In the genomic region with DNA sequence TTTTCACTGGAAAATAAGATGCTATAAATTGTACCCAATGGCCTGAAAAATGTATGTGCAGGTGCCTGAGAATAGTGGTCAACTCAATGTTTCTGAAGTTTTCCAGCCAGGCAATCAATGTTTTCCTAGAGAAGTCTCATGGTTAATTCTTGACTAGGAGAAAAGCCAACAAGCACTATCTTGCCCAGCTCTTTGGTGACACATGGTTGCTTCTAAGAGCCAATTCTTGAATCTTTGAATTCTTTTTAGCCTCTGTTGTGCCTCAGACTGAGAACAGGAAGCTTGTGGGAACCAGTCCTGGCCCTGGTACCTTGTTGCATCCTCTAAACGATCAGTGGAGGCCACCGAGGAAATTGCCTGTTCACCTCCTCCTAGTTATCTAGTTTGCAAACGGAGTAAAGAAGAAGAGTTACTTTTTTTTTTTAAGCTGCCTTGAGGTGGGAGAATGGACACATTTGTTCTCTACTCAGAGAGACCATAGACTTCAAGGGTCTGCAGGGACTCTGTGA, we compare ENCODE assay signal across 16 cellular contexts.
DNase-seq lines count a peak whose midpoint lies in the region; ATAC-seq and TF ChIP-seq lines count a peak whose summit lies in the region.
"Had no signal": no experiment of that assay in that cellular context is flagged by ENCODE, and none has a peak within 500 bp of the region (broad histone marks: within the 10 kb centered on the region; RNA-seq: fewer than 3 reads in every experiment).

No MANE protein-coding gene starts in this region.

- no peak overlapping the region for H3K4me3 ChIP-seq in epithelial cell of esophagus (ENCODE audit: low read length)
- H3K4me3 ChIP-seq: colonic mucosa had no signal

- no peak for DNase-seq in stimulated activated naive CD8-positive, alpha-beta T cell treated with anti-CD3 and anti-CD28 coated beads, Interleukin-15, Interleukin-2, amounts not matched to agents 100 U/mL and 50 U/mL, for 24 hours
- peak; percentile 30 for DNase-seq in activated CD4-positive, alpha-beta T cell treated with anti-CD3 and anti-CD28 coated beads, Interleukin-2, amount 50 U/mL, for 1 hour
- peak; percentile 81 for DNase-seq in epithelial cell of esophagus (ENCODE audit: low read depth)
- no peak for DNase-seq in SKM-1 treated with dmso at 0.1 percent for 144 hours (lab: John Stamatoyannopoulos, UW; ENCODE audit: unreplicated experiment)
- DNase-seq in GM19238 (ENCODE audit: insufficient read length, low spot score): no peak
- DNase-seq in type B pancreatic cell (ENCODE audit: extremely low spot score, unreplicated experiment): no peak
- DNase-seq: C1 segment of cervical spinal cord; colonic mucosa; foreskin melanocyte; H9; MM.1S; NCI-H2107; SHP77 treated with DMSO at 0.1 percent for 48 hours; stimulated activated CD4-positive, alpha-beta T cell treated with anti-CD3 and anti-CD28 coated beads, Interleukin-1b, Interleukin-23, amount 100 ng/mL, for 48 hours had no signal

- peak overlapping the region; percentile 70 for H3K27ac Mint-ChIP-seq in stimulated activated naive CD8-positive, alpha-beta T cell treated with anti-CD3 and anti-CD28 coated beads, Interleukin-15, Interleukin-2, amounts not matched to agents 100 ng/mL and 50 ng/mL, for 24 hours
- no peak overlapping the region for H3K27ac Mint-ChIP-seq in type B pancreatic cell
- H3K27ac Mint-ChIP-seq: H9 had no signal

- no peak for ATAC-seq in stimulated activated naive CD8-positive, alpha-beta T cell treated with anti-CD3 and anti-CD28 coated beads, Interleukin-15, Interleukin-2, amounts not matched to agents 100 U/mL and 50 U/mL, for 24 hours
- ATAC-seq in GM21381 (IDR thresholded peaks at IDR 0.05; ENCODE audit: unreplicated experiment): no peak

- H3K36me3 Mint-ChIP-seq in stimulated activated naive CD8-positive, alpha-beta T cell treated with anti-CD3 and anti-CD28 coated beads, Interleukin-15, Interleukin-2, amounts not matched to agents 100 ng/mL and 50 ng/mL, for 24 hours (ENCODE audit: low read depth): peaks cover 7% of the 10 kb centered on the region
- no peaks in the 10 kb centered on the region for H3K36me3 Mint-ChIP-seq in type B pancreatic cell

- H3K27me3 Mint-ChIP-seq in stimulated activated naive CD8-positive, alpha-beta T cell treated with anti-CD3 and anti-CD28 coated beads, Interleukin-15, Interleukin-2, amounts not matched to agents 100 ng/mL and 50 ng/mL, for 24 hours: no peaks in the 10 kb centered on the region
- no peaks in the 10 kb centered on the region for H3K27me3 Mint-ChIP-seq in type B pancreatic cell

- peak overlapping the region; percentile 48 for H3K4me3 Mint-ChIP-seq in stimulated activated naive CD8-positive, alpha-beta T cell treated with anti-CD3 and anti-CD28 coated beads, Interleukin-15, Interleukin-2, amounts not matched to agents 100 ng/mL and 50 ng/mL, for 24 hours
- H3K4me3 Mint-ChIP-seq in type B pancreatic cell: no peak overlapping the region
- H3K4me3 Mint-ChIP-seq: H9 had no signal

- peaks cover 49% of the 10 kb centered on the region for H3K4me1 Mint-ChIP-seq in stimulated activated naive CD8-positive, alpha-beta T cell treated with anti-CD3 and anti-CD28 coated beads, Interleukin-15, Interleukin-2, amounts not matched to agents 100 ng/mL and 50 ng/mL, for 24 hours (ENCODE audit: low read depth)
- no peaks in the 10 kb centered on the region for H3K4me1 Mint-ChIP-seq in type B pancreatic cell (ENCODE audit: unreplicated experiment)

- TF ChIP-seq CTCF in epithelial cell of esophagus (IDR thresholded peaks at IDR 0.05; ENCODE audit: insufficient read depth, low read depth, low read length, missing control alignments): no peak
- no peak for TF ChIP-seq CTCF in type B pancreatic cell (conservative IDR thresholded peaks at IDR 0.05)

- H3K9me3 Mint-ChIP-seq in stimulated activated naive CD8-positive, alpha-beta T cell treated with anti-CD3 and anti-CD28 coated beads, Interleukin-15, Interleukin-2, amounts not matched to agents 100 ng/mL and 50 ng/mL, for 24 hours: no peaks in the 10 kb centered on the region
- peaks cover 7% of the 10 kb centered on the region for H3K9me3 Mint-ChIP-seq in type B pancreatic cell
- H3K9me3 Mint-ChIP-seq: H9 had no signal

Comparison
In these comparisons a context has a peak if more than half of its experiments do, and no peak if none do; other contexts are left out.
1. DNase-seq: peak in activated CD4-positive, alpha-beta T cell treated with anti-CD3 and anti-CD28 coated beads, Interleukin-2, amount 50 U/mL, for 1 hour (single experiment) and epithelial cell of esophagus (single experiment); none in stimulated activated naive CD8-positive, alpha-beta T cell treated with anti-CD3 and anti-CD28 coated beads, Interleukin-15, Interleukin-2, amounts not matched to agents 100 U/mL and 50 U/mL, for 24 hours (single experiment), SKM-1 treated with dmso at 0.1 percent for 144 hours (single experiment), GM19238 (single experiment) and type B pancreatic cell (single experiment).